8 cellular contexts compared by ENCODE assay signal in the genomic region with DNA sequence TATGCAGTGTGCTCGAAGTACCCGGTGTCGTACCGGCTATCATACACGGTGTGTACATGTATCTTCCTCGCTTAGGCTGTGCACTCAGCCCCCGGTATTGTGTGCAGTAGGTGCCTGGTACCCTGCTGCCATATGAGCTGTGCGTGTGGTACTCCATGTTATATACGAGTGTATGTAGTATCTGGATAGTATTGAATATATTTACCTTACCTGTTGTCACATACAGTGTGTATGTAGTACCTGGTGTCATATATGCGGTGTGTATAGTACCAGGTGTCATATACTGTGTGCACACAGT. TPM values are rescaled to one million over a fixed set of nuclear protein-coding genes. Genes with fewer than 3 reads are reported as not detected.
A peak's percentile ranks its signal among the peaks of the same experiment; 100 is the strongest.
DNase-seq lines count a peak whose midpoint lies in the region; FAIRE-seq and TF ChIP-seq lines count a peak whose summit lies in the region.

No MANE protein-coding gene starts in this region.

- peak overlapping the region in 2 of 3 experiments; percentile 51 to 96 for H3K4me3 ChIP-seq in endothelial cell of umbilical vein (replicated peaks in 1 of 3; ENCODE audit: insufficient read depth in 1 of 3, low read depth in 1 of 3, low read length in 3 of 3)
- peak overlapping the region; percentile 57 to 62 for H3K4me3 ChIP-seq in neutrophil (ENCODE audit: low read depth in 1 of 2, low read length in 1 of 2)

- H3K9me3 Mint-ChIP-seq in activated naive CD4-positive, alpha-beta T cell treated with anti-CD3 and anti-CD28 coated beads for 36 hours: no peaks in the 10 kb centered on the region

- no peak for DNase-seq in activated naive CD4-positive, alpha-beta T cell treated with anti-CD3 and anti-CD28 coated beads for 36 hours
- no peak for DNase-seq in activated naive CD4-positive, alpha-beta T cell treated with anti-CD3 and anti-CD28 coated beads, Interleukin-2, amount 50 U/mL, for 16 hours
- DNase-seq in NCI-H69 (lab: John Stamatoyannopoulos, UW) (peak; percentile 60), endothelial cell of umbilical vein (ENCODE audit: low read depth, low spot score) (no peak), UCSD-AML1 (lab: John Stamatoyannopoulos, UW; ENCODE audit: unreplicated experiment) (no peak), globus pallidus (ENCODE audit: low spot score) (no peak), NCI-H446 (lab: John Stamatoyannopoulos, UW) (no peak)

- intact Hi-C loops in activated naive CD4-positive, alpha-beta T cell treated with anti-CD3 and anti-CD28 coated beads for 36 hours (cut with micrococcal nuclease): loop anchor here (2.0 to 5.0 kb wide), 3 partner anchors 46 to 921 kb away; partner anchors contain the start of genes GTPBP4 and WDR37
- intact Hi-C loops in endothelial cell of umbilical vein (cut with micrococcal nuclease): loop anchor here (2.0 to 5.0 kb wide), 2 partner anchors 62 to 66 kb away; no protein-coding TSS in a partner anchor

- no peaks in the 10 kb centered on the region for H3K36me3 Mint-ChIP-seq in activated naive CD4-positive, alpha-beta T cell treated with anti-CD3 and anti-CD28 coated beads for 36 hours (ENCODE audit: low read depth)

- H3K27ac Mint-ChIP-seq in activated naive CD4-positive, alpha-beta T cell treated with anti-CD3 and anti-CD28 coated beads for 36 hours: peak overlapping the region; percentile 89

- H3K27me3 ChIP-seq in endothelial cell of umbilical vein (ENCODE audit: control insufficient read depth in 2 of 2, insufficient read depth in 2 of 2, low read length in 2 of 2) (no peaks in the 10 kb centered on the region), neutrophil (peaks cover 71% of the 10 kb centered on the region)

- H3K9me1 ChIP-seq in endothelial cell of umbilical vein (replicated peaks; ENCODE audit: control insufficient read depth, extremely low read depth, insufficient read depth, low read length): no peaks in the 10 kb centered on the region

- H3K4me2 ChIP-seq in endothelial cell of umbilical vein (ENCODE audit: insufficient read depth, low read length): peak overlapping the region; percentile 48

- peak overlapping the region; percentile 74 for H3K4me3 Mint-ChIP-seq in activated naive CD4-positive, alpha-beta T cell treated with anti-CD3 and anti-CD28 coated beads for 36 hours

- H3K9me3 ChIP-seq in endothelial cell of umbilical vein (replicated peaks; ENCODE audit: control insufficient read depth, insufficient read depth, low read length): no peaks in the 10 kb centered on the region
- no peaks in the 10 kb centered on the region for H3K9me3 ChIP-seq in neutrophil

- CTCF ChIA-PET in activated naive CD4-positive, alpha-beta T cell treated with anti-CD3 and anti-CD28 coated beads for 36 hours (lab: Charles Lee): interaction anchor here (1.4 kb wide), 1 partner anchor 334 kb away, joined by 4 read pairs; no protein-coding TSS in a partner anchor
- CTCF ChIA-PET in endothelial cell of umbilical vein (lab: Charles Lee): interaction anchor here (1.0 to 1.3 kb wide), 5 partner anchors 8 to 95 kb away, joined by 3 to 7 read pairs (median 3); no protein-coding TSS in a partner anchor

- H3K4me1 ChIP-seq in endothelial cell of umbilical vein (ENCODE audit: control insufficient read depth, extremely low read depth, insufficient read depth, low read length) (peaks cover 35% of the 10 kb centered on the region), neutrophil (ENCODE audit: control insufficient read depth in 1 of 2, insufficient read depth in 1 of 2, low read depth in 1 of 2, low read length in 1 of 2) (peaks cover 14 to 21% of the 10 kb centered on the region in 2 experiments)

- no peak for TF ChIP-seq CTCF in endothelial cell of umbilical vein (IDR thresholded peaks at IDR 0.05; ENCODE audit: extremely low read depth in 1 of 2, insufficient read depth in 1 of 2, low read depth in 1 of 2, low read length in 2 of 2)
- TF ChIP-seq CTCF in neutrophil (IDR thresholded peaks at IDR 0.05): no peak

- dilution Hi-C loops in endothelial cell of umbilical vein (cut with MboI; ENCODE audit: extremely low pct_ligation_motif_present, low sequenced_read_pairs): no loop called here

- H3K27ac ChIP-seq in endothelial cell of umbilical vein (ENCODE audit: insufficient read depth, low read depth, low read length) (no peak overlapping the region), neutrophil (no peak overlapping the region)

- H3K79me2 ChIP-seq in endothelial cell of umbilical vein (ENCODE audit: control insufficient read depth, insufficient read depth, low read length): peaks cover 60% of the 10 kb centered on the region

- H3K36me3 ChIP-seq in endothelial cell of umbilical vein (ENCODE audit: control insufficient read depth in 2 of 2, extremely low read depth in 1 of 2, insufficient read depth in 2 of 2, low read length in 2 of 2): no peaks in the 10 kb centered on the region
- no peaks in the 10 kb centered on the region for H3K36me3 ChIP-seq in neutrophil

- no peaks in the 10 kb centered on the region for H3K27me3 Mint-ChIP-seq in activated naive CD4-positive, alpha-beta T cell treated with anti-CD3 and anti-CD28 coated beads for 36 hours (ENCODE audit: low read depth)

- no peak overlapping the region for H2AFZ ChIP-seq in endothelial cell of umbilical vein (ENCODE audit: low read depth, low read length)

- no peak for TF ChIP-seq POLR2A in endothelial cell of umbilical vein (IDR thresholded peaks at IDR 0.05; ENCODE audit: low read depth, low read length)

- peaks cover 7% of the 10 kb centered on the region for H4K20me1 ChIP-seq in endothelial cell of umbilical vein (replicated peaks; ENCODE audit: control insufficient read depth, extremely low read depth, insufficient read depth, low read length)

- no peak for FAIRE-seq in endothelial cell of umbilical vein (lab: Jason Lieb, UNC)

- peak overlapping the region; percentile 87 for H3K9ac ChIP-seq in endothelial cell of umbilical vein (replicated peaks; ENCODE audit: extremely low read depth, insufficient read depth, low read length)

- no TSS peak for BruUV-seq in endothelial cell of umbilical vein (replicated peaks; lab: Mats Ljungman, UMichigan)

- peaks cover 31% of the 10 kb centered on the region for H3K4me1 Mint-ChIP-seq in activated naive CD4-positive, alpha-beta T cell treated with anti-CD3 and anti-CD28 coated beads for 36 hours (ENCODE audit: low read depth)

- POLR2A ChIA-PET in endothelial cell of umbilical vein (lab: Charles Lee): no interaction called here

TF ChIP-seq in endothelial cell of umbilical vein, 7 proteins besides CTCF, POLR2A, EP300 and RAD21:
- TF ChIP-seq POLR2AphosphoS5 (IDR thresholded peaks at IDR 0.05; ENCODE audit: insufficient read depth, low read depth, low read length) (no peak), FOS (IDR thresholded peaks at IDR 0.05; ENCODE audit: borderline replicate concordance, insufficient read depth, low read length) (no peak), JUN (IDR thresholded peaks at IDR 0.05; ENCODE audit: borderline replicate concordance, insufficient read depth, insufficient read length, low read depth) (no peak), MYC (IDR thresholded peaks at IDR 0.05; ENCODE audit: low read depth, low read length) (no peak), GATA2 (IDR thresholded peaks at IDR 0.05; ENCODE audit: insufficient read depth, insufficient read length, low read depth, low read length) (no peak), EZH2 (IDR thresholded peaks at IDR 0.05; ENCODE audit: borderline replicate concordance, low read depth, low read length, severe bottlenecking) (no peak)
- TF ChIP-seq, protein P1, sequence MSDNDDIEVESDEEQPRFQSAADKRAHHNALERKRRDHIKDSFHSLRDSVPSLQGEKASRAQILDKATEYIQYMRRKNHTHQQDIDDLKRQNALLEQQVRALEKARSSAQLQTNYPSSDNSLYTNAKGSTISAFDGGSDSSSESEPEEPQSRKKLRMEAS (IDR thresholded peaks at IDR 0.05; ENCODE audit: insufficient read depth, insufficient read length): no peak

RNA-seq across cellular contexts. Expression of gene ZMYND11, which starts 1.2 kb away (rescaled TPM):
- 10 to 100 TPM; 10.1 to 11.0 TPM for total RNA-seq in activated naive CD4-positive, alpha-beta T cell treated with anti-CD3 and anti-CD28 coated beads for 36 hours
- 50.9 and 56.0 TPM in 2 replicates for total RNA-seq in endothelial cell of umbilical vein
- polyA plus RNA-seq in endothelial cell of umbilical vein: 13.2 and 17.0 TPM in 2 replicates
- 29.3 and 31.2 TPM in 2 replicates for polyA plus RNA-seq in endothelial cell of umbilical vein (2011; cell fraction: cytosol; rRNA removed)
- 54.6 and 69.7 TPM in 2 replicates for polyA plus RNA-seq in endothelial cell of umbilical vein (2011; cell fraction: nucleus; rRNA removed)
- 48.1 and 49.8 TPM in 2 replicates for polyA plus RNA-seq in endothelial cell of umbilical vein (2012)
- 30.4 and 35.3 TPM in 2 replicates for polyA minus RNA-seq in endothelial cell of umbilical vein
- polyA minus RNA-seq in endothelial cell of umbilical vein (2011; cell fraction: cytosol; rRNA and poly(A)+ RNA removed): 12.9 TPM
- polyA minus RNA-seq in endothelial cell of umbilical vein (2011; cell fraction: nucleus; rRNA and poly(A)+ RNA removed): 16.6 and 20.9 TPM in 2 replicates
